Comparison of ENCODE assay signal across 12 cellular contexts in genomic region chr6:82142524-82142923, GRCh38.
DNase-seq lines count a peak whose midpoint lies in the region; ATAC-seq and TF ChIP-seq lines count a peak whose summit lies in the region.
"Had no signal": no experiment of that assay in that cellular context is flagged by ENCODE, and none has a peak within 500 bp of the region (broad histone marks: within the 10 kb centered on the region; RNA-seq: fewer than 3 reads in every experiment).

No MANE protein-coding gene starts in this region.

- no peak overlapping the region for H2AFZ ChIP-seq in ACC112 (ENCODE audit: low read length, unreplicated experiment)

- ATAC-seq in heart left ventricle (no peak), left ventricle myocardium superior (no peak)

- H3K4me1 ChIP-seq in heart left ventricle = peaks cover 0 to 37% (median 14%) of the 10 kb centered on the region in 12 donors
- H3K4me1 ChIP-seq in ACC112 (ENCODE audit: control insufficient read depth, insufficient read depth, low read length, unreplicated experiment) = peaks cover 40% of the 10 kb centered on the region
- H3K4me1 ChIP-seq in vagina = peaks cover 17% of the 10 kb centered on the region

- H3K27me3 ChIP-seq in heart left ventricle = no peaks in the 10 kb centered on the region
- H3K27me3 ChIP-seq in ACC112 (ENCODE audit: insufficient read depth, low read length) = no peaks in the 10 kb centered on the region
- H3K27me3 ChIP-seq in vagina = no peaks in the 10 kb centered on the region

- H3K9me3 ChIP-seq in heart left ventricle (peaks cover 0 to 14% (median 0%) of the 10 kb centered on the region in 12 donors), vagina (no peaks in the 10 kb centered on the region)

- DNase-seq in heart left ventricle (no peak), left ventricle myocardium superior (no peak), HFFc6 (no peak), vagina (ENCODE audit: extremely low spot score in 2 of 2) (no peak), C1 segment of cervical spinal cord (lab: John Stamatoyannopoulos, UW) (no peak), SW 1271 (lab: John Stamatoyannopoulos, UW) (no peak)
- DNase-seq: CD4-positive, CD25-positive, alpha-beta regulatory T cell; DMS53; GF-D8; HCEC 1CT had no signal

- intact Hi-C loops in heart left ventricle (cut with DNase I) = loop anchor here in 2 of 10 donors (10.0 kb wide), 2 partner anchors 238 to 388 kb away; partner anchors contain the start of gene TENT5A (in 1 of the 2)
- intact Hi-C loops in left ventricle myocardium superior (cut with micrococcal nuclease) = no loop called here
- intact Hi-C loops in vagina (cut with DNase I) = no loop called here

- TF ChIP-seq POLR2A in heart left ventricle (IDR thresholded peaks at IDR 0.05) (no peak), vagina (IDR thresholded peaks at IDR 0.05) (no peak)

- H3K9me3 Mint-ChIP-seq in HFFc6 = peaks cover 4% of the 10 kb centered on the region; the same call in 1 of the 2 replicates

- H3K36me3 ChIP-seq in heart left ventricle (no peaks in the 10 kb centered on the region), ACC112 (ENCODE audit: insufficient read depth, low read length) (no peaks in the 10 kb centered on the region), vagina (no peaks in the 10 kb centered on the region)

- H3K27me3 Mint-ChIP-seq in HFFc6 (ENCODE audit: insufficient read depth) = no peaks in the 10 kb centered on the region
- H3K27me3 Mint-ChIP-seq: CD4-positive, CD25-positive, alpha-beta regulatory T cell had no signal

- no peaks in the 10 kb centered on the region for H3K79me2 ChIP-seq in ACC112 (ENCODE audit: control insufficient read depth, insufficient read depth, low read length, unreplicated experiment)

- 0 out of 2 replicates have a peak overlapping the region, but pooled peaks have one; percentile 82 for H3K4me3 Mint-ChIP-seq in HFFc6
- H3K4me3 Mint-ChIP-seq: CD4-positive, CD25-positive, alpha-beta regulatory T cell had no signal

- H3K36me3 Mint-ChIP-seq in HFFc6 (ENCODE audit: low read depth) = peaks cover 18% of the 10 kb centered on the region
- H3K36me3 Mint-ChIP-seq: CD4-positive, CD25-positive, alpha-beta regulatory T cell had no signal

- peak overlapping the region in 10 of 12 donors; percentile 66 to 92 (median 82) for H3K27ac ChIP-seq in heart left ventricle
- H3K27ac ChIP-seq in ACC112 (ENCODE audit: low read depth, low read length) = 0 out of 2 replicates have a peak overlapping the region, but pooled peaks have one; percentile 92
- H3K27ac ChIP-seq in vagina = peak overlapping the region; percentile 22
- H3K27ac ChIP-seq: HL-60 had no signal

- H3K4me3 ChIP-seq in heart left ventricle = no peak overlapping the region
- H3K4me3 ChIP-seq in ACC112 (ENCODE audit: low read depth, low read length) = no peak overlapping the region
- no peak overlapping the region for H3K4me3 ChIP-seq in vagina

- 87 to 99% (median 92%) methylated on average over 4 of the region's 4 CpGs for WGBS in heart left ventricle, 4 donors

- H3K4me1 Mint-ChIP-seq in HFFc6 (ENCODE audit: low read depth) = peaks cover 45% of the 10 kb centered on the region
- H3K4me1 Mint-ChIP-seq: CD4-positive, CD25-positive, alpha-beta regulatory T cell had no signal

- peak overlapping the region; percentile 91 for H3K27ac Mint-ChIP-seq in HFFc6
- H3K27ac Mint-ChIP-seq: CD4-positive, CD25-positive, alpha-beta regulatory T cell had no signal

- no peak for TF ChIP-seq CTCF in heart left ventricle (IDR thresholded peaks at IDR 0.05)
- no peak for TF ChIP-seq CTCF in HFFc6 (IDR thresholded peaks at IDR 0.05)
- no peak for TF ChIP-seq CTCF in vagina (IDR thresholded peaks at IDR 0.05)

Comparison
In these comparisons a context has a peak if more than half of its experiments do, and no peak if none do; other contexts are left out.
1. H3K27ac ChIP-seq: peak in every context shown above with its lines; median percentile 92 in ACC112; 82 in heart left ventricle; 22 in vagina.